2 cellular contexts compared by ENCODE assay signal in the genomic region with DNA sequence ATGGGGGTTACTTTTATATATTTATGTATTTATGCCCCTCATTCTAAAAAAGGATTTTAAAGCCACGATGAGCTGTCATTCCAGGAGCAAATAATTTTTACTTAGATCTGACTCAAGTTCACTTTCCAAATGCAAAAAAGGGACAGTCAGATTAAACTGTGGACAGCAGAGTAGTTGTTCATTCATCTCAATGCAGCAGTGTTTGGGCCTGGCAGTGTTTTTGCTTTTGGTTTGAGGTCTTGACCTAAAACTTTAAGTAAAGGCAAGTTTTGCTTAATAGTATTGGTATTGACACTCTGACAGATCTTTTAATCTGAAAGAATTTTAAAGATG.
TF ChIP-seq lines count a peak whose summit lies in the region.

No MANE protein-coding gene starts in this region.

TF ChIP-seq in A549, 52 proteins besides CTCF, POLR2A, EP300 and RAD21 (continued from another document):
- TF ChIP-seq, protein P1, sequence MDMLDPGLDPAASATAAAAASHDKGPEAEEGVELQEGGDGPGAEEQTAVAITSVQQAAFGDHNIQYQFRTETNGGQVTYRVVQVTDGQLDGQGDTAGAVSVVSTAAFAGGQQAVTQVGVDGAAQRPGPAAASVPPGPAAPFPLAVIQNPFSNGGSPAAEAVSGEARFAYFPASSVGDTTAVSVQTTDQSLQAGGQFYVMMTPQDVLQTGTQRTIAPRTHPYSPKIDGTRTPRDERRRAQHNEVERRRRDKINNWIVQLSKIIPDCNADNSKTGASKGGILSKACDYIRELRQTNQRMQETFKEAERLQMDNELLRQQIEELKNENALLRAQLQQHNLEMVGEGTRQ (IDR thresholded peaks at IDR 0.05) = no peak
TF ChIP-seq in A549: peak in this region for 0.

TF ChIP-seq in GM23338, 12 proteins besides CTCF, POLR2A, EP300 and RAD21:
- TF ChIP-seq, protein P2, sequence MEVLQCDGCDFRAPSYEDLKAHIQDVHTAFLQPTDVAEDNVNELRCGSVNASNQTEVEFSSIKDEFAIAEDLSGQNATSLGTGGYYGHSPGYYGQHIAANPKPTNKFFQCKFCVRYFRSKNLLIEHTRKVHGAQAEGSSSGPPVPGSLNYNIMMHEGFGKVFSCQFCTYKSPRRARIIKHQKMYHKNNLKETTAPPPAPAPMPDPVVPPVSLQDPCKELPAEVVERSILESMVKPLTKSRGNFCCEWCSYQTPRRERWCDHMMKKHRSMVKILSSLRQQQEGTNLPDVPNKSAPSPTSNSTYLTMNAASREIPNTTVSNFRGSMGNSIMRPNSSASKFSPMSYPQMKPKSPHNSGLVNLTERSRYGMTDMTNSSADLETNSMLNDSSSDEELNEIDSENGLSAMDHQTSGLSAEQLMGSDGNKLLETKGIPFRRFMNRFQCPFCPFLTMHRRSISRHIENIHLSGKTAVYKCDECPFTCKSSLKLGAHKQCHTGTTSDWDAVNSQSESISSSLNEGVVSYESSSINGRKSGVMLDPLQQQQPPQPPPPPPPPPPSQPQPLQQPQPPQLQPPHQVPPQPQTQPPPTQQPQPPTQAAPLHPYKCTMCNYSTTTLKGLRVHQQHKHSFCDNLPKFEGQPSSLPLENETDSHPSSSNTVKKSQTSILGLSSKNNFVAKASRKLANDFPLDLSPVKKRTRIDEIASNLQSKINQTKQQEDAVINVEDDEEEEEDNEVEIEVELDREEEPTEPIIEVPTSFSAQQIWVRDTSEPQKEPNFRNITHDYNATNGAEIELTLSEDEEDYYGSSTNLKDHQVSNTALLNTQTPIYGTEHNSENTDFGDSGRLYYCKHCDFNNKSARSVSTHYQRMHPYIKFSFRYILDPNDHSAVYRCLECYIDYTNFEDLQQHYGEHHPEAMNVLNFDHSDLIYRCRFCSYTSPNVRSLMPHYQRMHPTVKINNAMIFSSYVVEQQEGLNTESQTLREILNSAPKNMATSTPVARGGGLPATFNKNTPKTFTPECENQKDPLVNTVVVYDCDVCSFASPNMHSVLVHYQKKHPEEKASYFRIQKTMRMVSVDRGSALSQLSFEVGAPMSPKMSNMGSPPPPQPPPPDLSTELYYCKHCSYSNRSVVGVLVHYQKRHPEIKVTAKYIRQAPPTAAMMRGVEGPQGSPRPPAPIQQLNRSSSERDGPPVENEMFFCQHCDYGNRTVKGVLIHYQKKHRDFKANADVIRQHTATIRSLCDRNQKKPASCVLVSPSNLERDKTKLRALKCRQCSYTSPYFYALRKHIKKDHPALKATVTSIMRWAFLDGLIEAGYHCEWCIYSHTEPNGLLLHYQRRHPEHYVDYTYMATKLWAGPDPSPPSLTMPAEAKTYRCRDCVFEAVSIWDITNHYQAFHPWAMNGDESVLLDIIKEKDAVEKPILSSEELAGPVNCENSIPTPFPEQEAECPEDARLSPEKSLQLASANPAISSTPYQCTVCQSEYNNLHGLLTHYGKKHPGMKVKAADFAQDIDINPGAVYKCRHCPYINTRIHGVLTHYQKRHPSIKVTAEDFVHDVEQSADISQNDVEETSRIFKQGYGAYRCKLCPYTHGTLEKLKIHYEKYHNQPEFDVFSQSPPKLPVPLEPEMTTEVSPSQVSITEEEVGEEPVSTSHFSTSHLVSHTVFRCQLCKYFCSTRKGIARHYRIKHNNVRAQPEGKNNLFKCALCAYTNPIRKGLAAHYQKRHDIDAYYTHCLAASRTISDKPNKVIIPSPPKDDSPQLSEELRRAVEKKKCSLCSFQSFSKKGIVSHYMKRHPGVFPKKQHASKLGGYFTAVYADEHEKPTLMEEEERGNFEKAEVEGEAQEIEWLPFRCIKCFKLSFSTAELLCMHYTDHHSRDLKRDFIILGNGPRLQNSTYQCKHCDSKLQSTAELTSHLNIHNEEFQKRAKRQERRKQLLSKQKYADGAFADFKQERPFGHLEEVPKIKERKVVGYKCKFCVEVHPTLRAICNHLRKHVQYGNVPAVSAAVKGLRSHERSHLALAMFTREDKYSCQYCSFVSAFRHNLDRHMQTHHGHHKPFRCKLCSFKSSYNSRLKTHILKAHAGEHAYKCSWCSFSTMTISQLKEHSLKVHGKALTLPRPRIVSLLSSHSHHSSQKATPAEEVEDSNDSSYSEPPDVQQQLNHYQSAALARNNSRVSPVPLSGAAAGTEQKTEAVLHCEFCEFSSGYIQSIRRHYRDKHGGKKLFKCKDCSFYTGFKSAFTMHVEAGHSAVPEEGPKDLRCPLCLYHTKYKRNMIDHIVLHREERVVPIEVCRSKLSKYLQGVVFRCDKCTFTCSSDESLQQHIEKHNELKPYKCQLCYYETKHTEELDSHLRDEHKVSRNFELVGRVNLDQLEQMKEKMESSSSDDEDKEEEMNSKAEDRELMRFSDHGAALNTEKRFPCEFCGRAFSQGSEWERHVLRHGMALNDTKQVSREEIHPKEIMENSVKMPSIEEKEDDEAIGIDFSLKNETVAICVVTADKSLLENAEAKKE (CRISPR knock-in tag; IDR thresholded peaks at IDR 0.05) = no peak
- TF ChIP-seq NANOG (IDR thresholded peaks at IDR 0.05; ENCODE audit: borderline replicate concordance) (no peak), POLR2AphosphoS5 (IDR thresholded peaks at IDR 0.05; ENCODE audit: low read depth) (no peak), CREB1 (CRISPR knock-in tag; IDR thresholded peaks at IDR 0.05; ENCODE audit: low read depth) (no peak), ZNF114 (CRISPR knock-in tag; IDR thresholded peaks at IDR 0.05) (no peak), STAT1 (IDR thresholded peaks at IDR 0.05; ENCODE audit: unreplicated experiment) (no peak), ZNF331 (CRISPR knock-in tag; IDR thresholded peaks at IDR 0.05; ENCODE audit: low read depth) (no peak), EZH2phosphoT487 (IDR thresholded peaks at IDR 0.05; ENCODE audit: unreplicated experiment) (no peak), JUNB (IDR thresholded peaks at IDR 0.05; ENCODE audit: unreplicated experiment) (no peak), EZH2 (IDR thresholded peaks at IDR 0.05; ENCODE audit: low read depth, unreplicated experiment) (no peak)
- TF ChIP-seq, protein P3, sequence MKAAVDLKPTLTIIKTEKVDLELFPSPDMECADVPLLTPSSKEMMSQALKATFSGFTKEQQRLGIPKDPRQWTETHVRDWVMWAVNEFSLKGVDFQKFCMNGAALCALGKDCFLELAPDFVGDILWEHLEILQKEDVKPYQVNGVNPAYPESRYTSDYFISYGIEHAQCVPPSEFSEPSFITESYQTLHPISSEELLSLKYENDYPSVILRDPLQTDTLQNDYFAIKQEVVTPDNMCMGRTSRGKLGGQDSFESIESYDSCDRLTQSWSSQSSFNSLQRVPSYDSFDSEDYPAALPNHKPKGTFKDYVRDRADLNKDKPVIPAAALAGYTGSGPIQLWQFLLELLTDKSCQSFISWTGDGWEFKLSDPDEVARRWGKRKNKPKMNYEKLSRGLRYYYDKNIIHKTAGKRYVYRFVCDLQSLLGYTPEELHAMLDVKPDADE (IDR thresholded peaks at IDR 0.05) = no peak
- TF ChIP-seq, protein P4, sequence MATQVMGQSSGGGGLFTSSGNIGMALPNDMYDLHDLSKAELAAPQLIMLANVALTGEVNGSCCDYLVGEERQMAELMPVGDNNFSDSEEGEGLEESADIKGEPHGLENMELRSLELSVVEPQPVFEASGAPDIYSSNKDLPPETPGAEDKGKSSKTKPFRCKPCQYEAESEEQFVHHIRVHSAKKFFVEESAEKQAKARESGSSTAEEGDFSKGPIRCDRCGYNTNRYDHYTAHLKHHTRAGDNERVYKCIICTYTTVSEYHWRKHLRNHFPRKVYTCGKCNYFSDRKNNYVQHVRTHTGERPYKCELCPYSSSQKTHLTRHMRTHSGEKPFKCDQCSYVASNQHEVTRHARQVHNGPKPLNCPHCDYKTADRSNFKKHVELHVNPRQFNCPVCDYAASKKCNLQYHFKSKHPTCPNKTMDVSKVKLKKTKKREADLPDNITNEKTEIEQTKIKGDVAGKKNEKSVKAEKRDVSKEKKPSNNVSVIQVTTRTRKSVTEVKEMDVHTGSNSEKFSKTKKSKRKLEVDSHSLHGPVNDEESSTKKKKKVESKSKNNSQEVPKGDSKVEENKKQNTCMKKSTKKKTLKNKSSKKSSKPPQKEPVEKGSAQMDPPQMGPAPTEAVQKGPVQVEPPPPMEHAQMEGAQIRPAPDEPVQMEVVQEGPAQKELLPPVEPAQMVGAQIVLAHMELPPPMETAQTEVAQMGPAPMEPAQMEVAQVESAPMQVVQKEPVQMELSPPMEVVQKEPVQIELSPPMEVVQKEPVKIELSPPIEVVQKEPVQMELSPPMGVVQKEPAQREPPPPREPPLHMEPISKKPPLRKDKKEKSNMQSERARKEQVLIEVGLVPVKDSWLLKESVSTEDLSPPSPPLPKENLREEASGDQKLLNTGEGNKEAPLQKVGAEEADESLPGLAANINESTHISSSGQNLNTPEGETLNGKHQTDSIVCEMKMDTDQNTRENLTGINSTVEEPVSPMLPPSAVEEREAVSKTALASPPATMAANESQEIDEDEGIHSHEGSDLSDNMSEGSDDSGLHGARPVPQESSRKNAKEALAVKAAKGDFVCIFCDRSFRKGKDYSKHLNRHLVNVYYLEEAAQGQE (IDR thresholded peaks at IDR 0.05; ENCODE audit: unreplicated experiment) = no peak
